ENCODE assay signal across 43 cellular contexts in genomic region chr19:8056533-8056932, GRCh38. TPM values are rescaled to one million over a fixed set of nuclear protein-coding genes. Genes with fewer than 3 reads are reported as not detected.
"Had no signal": no experiment of that assay in that cellular context is flagged by ENCODE, and none has a peak within 500 bp of the region (broad histone marks: within the 10 kb centered on the region; RNA-seq: fewer than 3 reads in every experiment).

No MANE protein-coding gene starts in this region.

- H3K4me1 Mint-ChIP-seq: activated T-helper 17 cell treated with anti-CD3 and anti-CD28 coated beads, Interleukin-2, amount 50 U/mL, for 72 hours; brain had no signal

- H3K27me3 Mint-ChIP-seq: activated naive CD4-positive, alpha-beta T cell treated with anti-CD3 and anti-CD28 coated beads, Interleukin-2, amount 10 ng/mL, durations not matched to agents 7 days and 5 days; activated naive CD4-positive, alpha-beta T cell treated with anti-CD3 and anti-CD28 coated beads, Interleukin-2, amount 50 U/mL, for 24 hours; activated naive CD8-positive, alpha-beta T cell; activated naive CD8-positive, alpha-beta T cell treated with anti-CD3 and anti-CD28 coated beads for 36 hours; activated naive CD8-positive, alpha-beta T cell treated with anti-CD3 and anti-CD28 coated beads, Interleukin-2, amount 10 ng/mL, durations not matched to agents 7 days and 5 days; activated naive CD8-positive, alpha-beta T cell treated with anti-CD3 and anti-CD28 coated beads, Interleukin-2, amount 50 U/mL, for 24 hours; activated T-cell treated with anti-CD3 and anti-CD28 coated beads, Interleukin-2, amount 50 U/mL, for 24 hours; activated T-helper 17 cell treated with anti-CD3 and anti-CD28 coated beads, Interleukin-2, amount 50 U/mL, for 72 hours; central memory CD8-positive, alpha-beta T cell had no signal

- ATAC-seq: activated naive CD4-positive, alpha-beta T cell treated with anti-CD3 and anti-CD28 coated beads, Interleukin-2, amount 50 U/mL, for 72 hours; activated naive CD8-positive, alpha-beta T cell treated with anti-CD3 and anti-CD28 coated beads, Interleukin-2, amount 50 U/mL, for 24 hours; activated T-cell treated with anti-CD3 and anti-CD28 coated beads, Interleukin-2, amount 50 U/mL, for 4 hours; activated T-cell treated with anti-CD3 and anti-CD28 coated beads, Interleukin-2, amount 50 U/mL, for 72 hours; activated T-helper 17 cell treated with anti-CD3 and anti-CD28 coated beads, Interleukin-2, amount 50 U/mL, for 72 hours; body of pancreas had no signal

- H3K27ac Mint-ChIP-seq: activated naive CD4-positive, alpha-beta T cell treated with anti-CD3 and anti-CD28 coated beads for 36 hours; activated naive CD4-positive, alpha-beta T cell treated with anti-CD3 and anti-CD28 coated beads, Interleukin-2, amount 10 ng/mL, durations not matched to agents 7 days and 5 days; activated naive CD4-positive, alpha-beta T cell treated with anti-CD3 and anti-CD28 coated beads, Interleukin-2, amount 50 U/mL, for 24 hours; activated naive CD4-positive, alpha-beta T cell treated with anti-CD3 and anti-CD28 coated beads, Interleukin-2, amount 50 U/mL, for 72 hours; activated naive CD8-positive, alpha-beta T cell; activated naive CD8-positive, alpha-beta T cell treated with anti-CD3 and anti-CD28 coated beads for 36 hours; activated naive CD8-positive, alpha-beta T cell treated with anti-CD3 and anti-CD28 coated beads, Interleukin-2, amount 10 ng/mL, durations not matched to agents 7 days and 5 days; activated naive CD8-positive, alpha-beta T cell treated with anti-CD3 and anti-CD28 coated beads, Interleukin-2, amount 50 U/mL, for 24 hours; activated T-cell treated with anti-CD3 and anti-CD28 coated beads, Interleukin-2, amount 50 U/mL, for 24 hours; activated T-cell treated with anti-CD3 and anti-CD28 coated beads, Interleukin-2, amount 50 U/mL, for 72 hours; activated T-helper 1 cell treated with anti-CD3 and anti-CD28 coated beads, Interleukin-12 subunit alpha, Interleukin-12 subunit beta, Interleukin-2, Interleukin-4 antibody, amounts not matched to agents 30 ng/mL and 10 ng/mL and 1 ng/mL, durations not matched to agents 14 hours and 24 hours and 36 hours; activated T-helper 17 cell treated with anti-CD3 and anti-CD28 coated beads, Interleukin-2, amount 50 U/mL, for 72 hours; activated T-helper 2 cell treated with anti-CD3 and anti-CD28 coated beads, Interferon-gamma antibody, Interleukin-2, Interleukin-4, amounts not matched to agents 10 μg/mL and 5 μg/mL and 100 μg/mL, durations not matched to agents 14 hours and 24 hours and 36 hours; brain had no signal

- H3K9me3 ChIP-seq: adrenal gland, ascending aorta, body of pancreas, breast epithelium had no signal

- FAIRE-seq: astrocyte, bronchial epithelial cell had no signal

- H3K4me1 ChIP-seq: adrenal gland, ascending aorta, body of pancreas, breast epithelium had no signal

- H3K4me3 Mint-ChIP-seq: activated naive CD4-positive, alpha-beta T cell treated with anti-CD3 and anti-CD28 coated beads for 36 hours; activated naive CD4-positive, alpha-beta T cell treated with anti-CD3 and anti-CD28 coated beads, Interleukin-2, amount 10 ng/mL, durations not matched to agents 7 days and 5 days; activated naive CD4-positive, alpha-beta T cell treated with anti-CD3 and anti-CD28 coated beads, Interleukin-2, amount 50 U/mL, for 24 hours; activated naive CD8-positive, alpha-beta T cell; activated naive CD8-positive, alpha-beta T cell treated with anti-CD3 and anti-CD28 coated beads for 36 hours; activated naive CD8-positive, alpha-beta T cell treated with anti-CD3 and anti-CD28 coated beads, Interleukin-2, amount 10 ng/mL, durations not matched to agents 7 days and 5 days; activated naive CD8-positive, alpha-beta T cell treated with anti-CD3 and anti-CD28 coated beads, Interleukin-2, amount 50 U/mL, for 24 hours; activated T-cell treated with anti-CD3 and anti-CD28 coated beads, Interleukin-2, amount 50 U/mL, for 24 hours; activated T-cell treated with anti-CD3 and anti-CD28 coated beads, Interleukin-2, amount 50 U/mL, for 4 hours; activated T-cell treated with anti-CD3 and anti-CD28 coated beads, Interleukin-2, amount 50 U/mL, for 72 hours; activated T-helper 1 cell treated with anti-CD3 and anti-CD28 coated beads, Interleukin-12 subunit alpha, Interleukin-12 subunit beta, Interleukin-2, Interleukin-4 antibody, amounts not matched to agents 30 ng/mL and 10 ng/mL and 1 ng/mL, durations not matched to agents 14 hours and 24 hours and 36 hours; activated T-helper 17 cell treated with anti-CD3 and anti-CD28 coated beads, Interleukin-2, amount 50 U/mL, for 72 hours; brain; central memory CD8-positive, alpha-beta T cell had no signal

- H3K27me3 ChIP-seq: adrenal gland, ascending aorta, body of pancreas, brain microvascular endothelial cell, breast epithelium, cardiac muscle cell had no signal

- H3K9me3 Mint-ChIP-seq: activated naive CD4-positive, alpha-beta T cell treated with anti-CD3 and anti-CD28 coated beads for 36 hours; activated naive CD4-positive, alpha-beta T cell treated with anti-CD3 and anti-CD28 coated beads, Interleukin-2, amount 10 ng/mL, durations not matched to agents 7 days and 5 days; activated naive CD4-positive, alpha-beta T cell treated with anti-CD3 and anti-CD28 coated beads, Interleukin-2, amount 50 U/mL, for 24 hours; activated naive CD4-positive, alpha-beta T cell treated with anti-CD3 and anti-CD28 coated beads, Interleukin-2, amount 50 U/mL, for 72 hours; activated naive CD8-positive, alpha-beta T cell treated with anti-CD3 and anti-CD28 coated beads for 36 hours; activated naive CD8-positive, alpha-beta T cell treated with anti-CD3 and anti-CD28 coated beads, Interleukin-2, amount 10 ng/mL, durations not matched to agents 7 days and 5 days; activated naive CD8-positive, alpha-beta T cell treated with anti-CD3 and anti-CD28 coated beads, Interleukin-2, amount 50 U/mL, for 24 hours; activated T-cell treated with anti-CD3 and anti-CD28 coated beads, Interleukin-2, amount 50 U/mL, for 24 hours; activated T-cell treated with anti-CD3 and anti-CD28 coated beads, Interleukin-2, amount 50 U/mL, for 4 hours; activated T-cell treated with anti-CD3 and anti-CD28 coated beads, Interleukin-2, amount 50 U/mL, for 72 hours; activated T-helper 1 cell treated with anti-CD3 and anti-CD28 coated beads, Interleukin-12 subunit alpha, Interleukin-12 subunit beta, Interleukin-2, Interleukin-4 antibody, amounts not matched to agents 30 ng/mL and 10 ng/mL and 1 ng/mL, durations not matched to agents 14 hours and 24 hours and 36 hours; activated T-helper 17 cell treated with anti-CD3 and anti-CD28 coated beads, Interleukin-2, amount 50 U/mL, for 72 hours; activated T-helper 2 cell treated with anti-CD3 and anti-CD28 coated beads, Interferon-gamma antibody, Interleukin-2, Interleukin-4, amounts not matched to agents 10 μg/mL and 5 μg/mL and 100 μg/mL, durations not matched to agents 14 hours and 24 hours and 36 hours; brain; central memory CD8-positive, alpha-beta T cell had no signal

- H3K36me3 ChIP-seq: adrenal gland, ascending aorta, brain microvascular endothelial cell, breast epithelium, cardiac muscle cell had no signal

- H3K4me3 ChIP-seq: adrenal gland, ascending aorta, body of pancreas, breast epithelium, cardiac muscle cell had no signal

- H3K36me3 Mint-ChIP-seq: activated naive CD4-positive, alpha-beta T cell treated with anti-CD3 and anti-CD28 coated beads, Interleukin-2, amount 10 ng/mL, durations not matched to agents 7 days and 5 days; activated naive CD4-positive, alpha-beta T cell treated with anti-CD3 and anti-CD28 coated beads, Interleukin-2, amount 50 U/mL, for 24 hours; activated naive CD4-positive, alpha-beta T cell treated with anti-CD3 and anti-CD28 coated beads, Interleukin-2, amount 50 U/mL, for 72 hours; activated naive CD8-positive, alpha-beta T cell; activated naive CD8-positive, alpha-beta T cell treated with anti-CD3 and anti-CD28 coated beads for 36 hours; activated naive CD8-positive, alpha-beta T cell treated with anti-CD3 and anti-CD28 coated beads, Interleukin-2, amount 10 ng/mL, durations not matched to agents 7 days and 5 days had no signal

- H3K27ac ChIP-seq: adrenal gland, ascending aorta, body of pancreas, brain microvascular endothelial cell, breast epithelium, cardiac muscle cell had no signal

- DNase-seq: activated effector memory CD4-positive, alpha-beta T cell treated with anti-CD3 and anti-CD28 coated beads, Interleukin-2, amount 50 U/mL, for 16 hours; activated effector memory CD4-positive, alpha-beta T cell treated with Interleukin-2 at 50 U/mL for 16 hours; activated gamma-delta T cell; activated gamma-delta T cell treated with Interleukin-2 at 50 U/mL for 16 hours; activated naive CD4-positive, alpha-beta T cell; activated naive CD4-positive, alpha-beta T cell treated with anti-CD3 and anti-CD28 coated beads for 36 hours; activated naive CD4-positive, alpha-beta T cell treated with anti-CD3 and anti-CD28 coated beads, Interleukin-2, amount 10 ng/mL, durations not matched to agents 7 days and 5 days; activated naive CD4-positive, alpha-beta T cell treated with anti-CD3 and anti-CD28 coated beads, Interleukin-2, amount 50 U/mL, for 16 hours; activated naive CD4-positive, alpha-beta T cell treated with Interleukin-2 at 50 U/mL for 16 hours; activated naive CD8-positive, alpha-beta T cell treated with anti-CD3 and anti-CD28 coated beads for 36 hours; activated naive CD8-positive, alpha-beta T cell treated with anti-CD3 and anti-CD28 coated beads, Interleukin-2, amount 10 ng/mL, durations not matched to agents 7 days and 5 days; activated naive CD8-positive, alpha-beta T cell treated with anti-CD3 and anti-CD28 coated beads, Interleukin-2, amount 50 U/mL, for 24 hours; activated T-cell treated with anti-CD3 and anti-CD28 coated beads, Interleukin-2, amount 50 U/mL, for 1 hour; activated T-cell treated with anti-CD3 and anti-CD28 coated beads, Interleukin-2, amount 50 U/mL, for 24 hours; activated T-cell treated with anti-CD3 and anti-CD28 coated beads, Interleukin-2, amount 50 U/mL, for 4 hours; activated T-cell treated with anti-CD3 and anti-CD28 coated beads, Interleukin-2, amount 50 U/mL, for 48 hours; activated T-cell treated with anti-CD3 and anti-CD28 coated beads, Interleukin-2, amount 50 U/mL, for 72 hours; adrenal gland; amniotic stem cell; amygdala; anterior cingulate cortex; aorta; body of pancreas; brain microvascular endothelial cell; caudate nucleus; central memory CD4-positive, alpha-beta T cell; cerebellar nuclear complex had no signal

RNA-seq across cellular contexts. Expression of gene CCL25, which starts 4.0 kb away (rescaled TPM):
- total RNA-seq: activated naive CD4-positive, alpha-beta T cell treated with anti-CD3 and anti-CD28 coated beads for 36 hours; activated T-cell treated with anti-CD3 and anti-CD28 coated beads, Interleukin-2, amount 50 U/mL, for 4 hours; activated T-helper 1 cell treated with anti-CD3 and anti-CD28 coated beads, Interleukin-12 subunit alpha, Interleukin-12 subunit beta, Interleukin-2, Interleukin-4 antibody, amounts not matched to agents 30 ng/mL and 10 ng/mL and 1 ng/mL, durations not matched to agents 14 hours and 24 hours and 36 hours; activated T-helper 2 cell treated with anti-CD3 and anti-CD28 coated beads, Interferon-gamma antibody, Interleukin-2, Interleukin-4, amounts not matched to agents 10 μg/mL and 5 μg/mL and 100 μg/mL, durations not matched to agents 14 hours and 24 hours and 36 hours; aorta; ascending aorta; astrocyte; body of pancreas; breast epithelium; bronchial epithelial cell; cardiac muscle cell; cardiac septum; cerebellum; chondrocyte had no signal
- polyA plus RNA-seq: adrenal gland, cardiac muscle cell had no signal
